8 cellular contexts compared by ENCODE assay signal in the genomic region with DNA sequence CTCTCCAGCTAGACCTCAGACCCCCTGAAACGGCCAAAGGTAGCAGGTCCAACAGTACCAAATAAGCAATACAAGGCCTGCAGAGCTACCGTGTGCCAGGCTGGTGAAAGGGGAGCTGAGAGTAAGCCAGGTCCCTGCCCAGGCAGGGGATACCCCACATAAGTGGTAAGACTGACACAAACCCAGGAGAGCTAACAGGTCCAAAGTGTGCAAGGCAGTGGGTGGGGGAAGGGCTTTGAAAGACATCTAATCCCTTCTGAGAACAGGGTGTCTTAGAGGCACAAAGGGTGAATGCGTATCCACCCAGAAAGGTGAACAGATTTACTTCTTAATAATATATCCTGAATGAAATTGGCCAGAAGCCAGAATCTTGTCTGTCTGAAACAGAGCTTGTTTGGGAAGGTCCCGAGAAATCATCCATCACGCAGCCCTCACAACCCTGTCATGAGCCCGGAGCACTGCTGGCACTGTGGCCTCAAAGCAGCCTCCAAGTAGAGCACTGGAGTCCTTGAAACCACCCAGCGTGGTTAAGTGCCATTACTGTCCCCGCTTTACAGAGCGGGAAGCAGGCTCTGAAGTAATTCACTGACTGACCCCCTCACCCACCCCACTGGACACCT. TPM values are rescaled to one million over a fixed set of nuclear protein-coding genes. Genes with fewer than 3 reads are reported as not detected.
A peak's percentile ranks its signal among the peaks of the same experiment; 100 is the strongest.
DNase-seq lines count a peak whose midpoint lies in the region; ATAC-seq and TF ChIP-seq lines count a peak whose summit lies in the region.

No MANE protein-coding gene starts in this region.

- H3K27ac ChIP-seq in OCI-LY1 (ENCODE audit: low read depth, low read length, poor library complexity, severe bottlenecking) (peak overlapping the region; percentile 72), ectodermal cell (ENCODE audit: insufficient read depth, low read depth, low read length, poor library complexity, severe bottlenecking) (peak overlapping the region; percentile 85), aorta (ENCODE audit: low read depth in 1 of 2, low read length in 2 of 2) (no peak overlapping the region)

- H3K9me3 ChIP-seq in OCI-LY1 (ENCODE audit: low read length) (no peaks in the 10 kb centered on the region), ectodermal cell (ENCODE audit: control insufficient read depth, low read length) (no peaks in the 10 kb centered on the region), mucosa of descending colon (no peaks in the 10 kb centered on the region), aorta (ENCODE audit: control insufficient read depth, low read length) (no peaks in the 10 kb centered on the region)

- no peaks in the 10 kb centered on the region for H4K20me1 ChIP-seq in OCI-LY1 (ENCODE audit: insufficient read depth, low read length)

- no peaks in the 10 kb centered on the region for H3K27me3 Mint-ChIP-seq in activated CD4-positive, alpha-beta T cell treated with anti-CD3 and anti-CD28 coated beads, Interleukin-2, amount 10 ng/mL, durations not matched to agents 24 days and 14 days

- H3K36me3 Mint-ChIP-seq in activated CD4-positive, alpha-beta T cell treated with anti-CD3 and anti-CD28 coated beads, Interleukin-2, amount 10 ng/mL, durations not matched to agents 24 days and 14 days (ENCODE audit: low read depth): peaks cover 26% of the 10 kb centered on the region

- no peak for TF ChIP-seq CTCF in OCI-LY1 (IDR thresholded peaks at IDR 0.05; ENCODE audit: low read length)
- TF ChIP-seq CTCF in mucosa of descending colon (IDR thresholded peaks at IDR 0.05): no peak

- H3K27ac Mint-ChIP-seq in activated CD4-positive, alpha-beta T cell treated with anti-CD3 and anti-CD28 coated beads, Interleukin-2, amount 10 ng/mL, durations not matched to agents 24 days and 14 days: peak overlapping the region; percentile 93

- H3K9me2 ChIP-seq in OCI-LY1 (ENCODE audit: low read depth, low read length): no peaks in the 10 kb centered on the region

- H3K4me1 Mint-ChIP-seq in activated CD4-positive, alpha-beta T cell treated with anti-CD3 and anti-CD28 coated beads, Interleukin-2, amount 10 ng/mL, durations not matched to agents 24 days and 14 days: peaks cover 41% of the 10 kb centered on the region

- no peaks in the 10 kb centered on the region for H3F3A ChIP-seq in OCI-LY1 (ENCODE audit: insufficient read depth, low read length)

- ATAC-seq in mucosa of descending colon (peak; percentile 1), aorta (ENCODE audit: low FRiP score) (no peak)

- H3K4me2 ChIP-seq in OCI-LY1 (ENCODE audit: low read length): peak overlapping the region; percentile 95

- peak overlapping the region; percentile 95 for H3K9ac ChIP-seq in OCI-LY1 (ENCODE audit: low read length)

- H3K4me3 ChIP-seq in OCI-LY1 (ENCODE audit: low read depth, low read length, poor library complexity, severe bottlenecking) (peak overlapping the region; percentile 92), ectodermal cell (ENCODE audit: insufficient read depth, low read depth, low read length) (peak overlapping the region; percentile 97), mucosa of descending colon (peak overlapping the region; percentile 78), aorta (ENCODE audit: low read length in 2 of 2) (peak overlapping the region; percentile 75 to 93)

- no peaks in the 10 kb centered on the region for H3K27me3 ChIP-seq in OCI-LY1 (ENCODE audit: insufficient read depth, low read length)
- H3K27me3 ChIP-seq in ectodermal cell (ENCODE audit: control insufficient read depth, insufficient read depth, low read length, poor library complexity, severe bottlenecking): no peaks in the 10 kb centered on the region
- no peaks in the 10 kb centered on the region for H3K27me3 ChIP-seq in aorta (ENCODE audit: control insufficient read depth in 1 of 2, insufficient read depth in 2 of 2, low read length in 1 of 2)

- H3K36me3 ChIP-seq in OCI-LY1 (ENCODE audit: insufficient read depth, low read length): peaks cover 24% of the 10 kb centered on the region; the same call in 1 of the 2 replicates
- no peaks in the 10 kb centered on the region for H3K36me3 ChIP-seq in ectodermal cell (ENCODE audit: control insufficient read depth, insufficient read depth, low read length)
- no peaks in the 10 kb centered on the region for H3K36me3 ChIP-seq in mucosa of descending colon (ENCODE audit: low read depth)
- H3K36me3 ChIP-seq in aorta (ENCODE audit: control insufficient read depth in 1 of 2, insufficient read depth in 2 of 2, low read length in 1 of 2): no peaks in the 10 kb centered on the region

- peak overlapping the region; percentile 98 for H3K4me3 Mint-ChIP-seq in activated CD4-positive, alpha-beta T cell treated with anti-CD3 and anti-CD28 coated beads, Interleukin-2, amount 10 ng/mL, durations not matched to agents 24 days and 14 days

- no peaks in the 10 kb centered on the region for H3K9me3 Mint-ChIP-seq in activated CD4-positive, alpha-beta T cell treated with anti-CD3 and anti-CD28 coated beads, Interleukin-2, amount 10 ng/mL, durations not matched to agents 24 days and 14 days

- no peak overlapping the region for H2AFZ ChIP-seq in OCI-LY1 (ENCODE audit: low read length)

- H3K4me1 ChIP-seq in OCI-LY1 (ENCODE audit: insufficient read depth, low read length, severe bottlenecking) (peaks cover 59% of the 10 kb centered on the region), ectodermal cell (ENCODE audit: control insufficient read depth, insufficient read depth, low read length) (peaks cover 24% of the 10 kb centered on the region), mucosa of descending colon (ENCODE audit: low read depth) (peaks cover 22% of the 10 kb centered on the region), aorta (ENCODE audit: control insufficient read depth in 1 of 2, insufficient read depth in 2 of 2, low read length in 2 of 2) (peaks cover 0 to 2% of the 10 kb centered on the region in 2 donors)

- intact Hi-C loops in activated CD4-positive, alpha-beta T cell treated with anti-CD3 and anti-CD28 coated beads, Interleukin-2, amount 10 ng/mL, durations not matched to agents 24 days and 14 days (cut with micrococcal nuclease): loop anchor here (2.0 kb wide), 1 partner anchor 33 kb away; no protein-coding TSS in a partner anchor
- intact Hi-C loops in mucosa of descending colon (cut with DNase I, micrococcal nuclease): no loop called here
- intact Hi-C loops in aorta (cut with DNase I): no loop called here

- H3K79me2 ChIP-seq in OCI-LY1 (ENCODE audit: insufficient read depth, low read length): peaks cover 61% of the 10 kb centered on the region

- no peak for DNase-seq in activated CD4-positive, alpha-beta T cell treated with anti-CD3 and anti-CD28 coated beads, Interleukin-2, amount 10 ng/mL, durations not matched to agents 24 days and 14 days
- DNase-seq in activated CD4-positive, alpha-beta T cell treated with anti-CD3 and anti-CD28 coated beads for 1 hour: no peak
- DNase-seq in mucosa of descending colon: peak in 1 of 3 donors; percentile 41
- DNase-seq in aorta: no peak
- no peak for DNase-seq in epidermal melanocyte (ENCODE audit: insufficient read length, low spot score)
- DNase-seq in activated CD4-positive, CD25-positive, alpha-beta regulatory T cell treated with anti-CD3 and anti-CD28 coated beads, Interleukin-2, amount 50 U/mL, for 72 hours: no peak

- whole genome bisulfite sequencing in ectodermal cell, 2 experiments: 13 to 19% methylated on average over 9 of the region's 9 CpGs
- WGBS in aorta, 2 donors: 17 to 20% methylated on average over 9 of the region's 9 CpGs

RNA-seq across cellular contexts. Expression of gene TKT, which starts 1.5 kb away (rescaled TPM):
- 377 and 379 TPM in 2 replicates for total RNA-seq in activated CD4-positive, alpha-beta T cell treated with anti-CD3 and anti-CD28 coated beads, Interleukin-2, amount 10 ng/mL, durations not matched to agents 24 days and 14 days
- polyA plus RNA-seq in ectodermal cell (2013, experiment 1 of 4): 481 TPM
- polyA plus RNA-seq in ectodermal cell (2013, experiment 2 of 4): 454 TPM
- polyA plus RNA-seq in ectodermal cell (2013, experiment 3 of 4): 411 TPM
- 424 TPM for polyA plus RNA-seq in ectodermal cell (2013, experiment 4 of 4)
- total RNA-seq in mucosa of descending colon: 100 to 1,000 TPM; 180 to 260 (median 226) TPM
- total RNA-seq in aorta: 100 to 1,000 TPM; 109 to 183 TPM
- polyA plus RNA-seq in aorta: 100 to 1,000 TPM in 1 of 2 donors, 10 to 100 TPM in 1; 92.4 to 208 TPM

Comparison
In these comparisons a context has a peak if more than half of its experiments do, and no peak if none do; other contexts are left out.
1. H3K27ac ChIP-seq: peak in OCI-LY1 (single experiment) and ectodermal cell (single experiment); none in aorta (0 of 2).
2. Peak in every context shown above with its lines, with median percentiles within 50 percentile points of each other: H3K4me3 ChIP-seq.